ENCODE assay signal across 22 cellular contexts in the genomic region with DNA sequence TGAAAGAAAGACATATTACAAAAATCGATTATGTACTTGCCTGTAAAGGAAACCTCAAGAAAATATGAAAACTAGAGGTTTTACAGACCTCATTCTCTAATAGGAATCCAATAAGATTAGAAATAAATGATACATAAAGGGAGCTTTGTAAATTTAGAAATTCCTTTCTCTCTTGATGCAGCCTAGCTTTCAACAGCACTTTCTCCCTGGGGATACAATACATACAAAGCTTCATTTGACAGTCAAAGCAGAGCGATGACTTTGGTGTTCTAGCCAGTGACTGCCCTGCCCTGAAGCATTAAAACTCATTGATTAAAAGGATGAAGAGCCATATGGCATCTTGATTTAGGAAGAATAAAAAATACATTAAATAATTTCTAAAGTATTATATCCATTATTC.
"Had no signal": no experiment of that assay in that cellular context is flagged by ENCODE, and none has a peak within 500 bp of the region (broad histone marks: within the 10 kb centered on the region; RNA-seq: fewer than 3 reads in every experiment).

No MANE protein-coding gene starts in this region.

- ATAC-seq: activated T-cell treated with anti-CD3 and anti-CD28 coated beads, Interleukin-2, amount 50 U/mL, for 4 hours; activated T-helper 17 cell treated with anti-CD3 and anti-CD28 coated beads, Interleukin-2, amount 50 U/mL, for 72 hours; heart left ventricle had no signal

- DNase-seq: activated CD4-positive, alpha-beta memory T cell treated with anti-CD3 and anti-CD28 coated beads, Interleukin-2, amount 10 ng/mL, durations not matched to agents 7 days and 5 days; activated CD4-positive, alpha-beta T cell treated with anti-CD3 and anti-CD28 coated beads for 1 hour; activated CD4-positive, alpha-beta T cell treated with anti-CD3 and anti-CD28 coated beads for 4 hours; activated CD4-positive, alpha-beta T cell treated with anti-CD3 and anti-CD28 coated beads, Interleukin-2, amount 10 ng/mL, durations not matched to agents 7 days and 5 days; activated CD4-positive, alpha-beta T cell treated with anti-CD3 and anti-CD28 coated beads, Interleukin-2, amount 50 U/mL, for 4 hours; activated CD4-positive, CD25-positive, alpha-beta regulatory T cell; activated effector memory CD4-positive, alpha-beta T cell treated with Interleukin-2 at 50 U/mL for 16 hours; activated gamma-delta T cell treated with Interleukin-2 at 50 U/mL for 16 hours; activated naive CD4-positive, alpha-beta T cell treated with anti-CD3 and anti-CD28 coated beads, Interleukin-2, amount 50 U/mL, for 16 hours; activated naive CD4-positive, alpha-beta T cell treated with Interleukin-2 at 50 U/mL for 16 hours; activated T-cell treated with anti-CD3 and anti-CD28 coated beads, Interleukin-2, amount 50 U/mL, for 4 hours; amniotic stem cell; anterior cingulate cortex; brain microvascular endothelial cell; dorsolateral prefrontal cortex; effector memory CD4-positive, alpha-beta T cell; endodermal cell; erythroblast; esophagus squamous epithelium; heart left ventricle; T-helper 2 cell had no signal
